Comparison of ENCODE assay signal across 12 cellular contexts in genomic region chr2:185979546-185980071, GRCh38.
DNase-seq lines count a peak whose midpoint lies in the region; ATAC-seq and TF ChIP-seq lines count a peak whose summit lies in the region.
"Had no signal": no experiment of that assay in that cellular context is flagged by ENCODE, and none has a peak within 500 bp of the region (broad histone marks: within the 10 kb centered on the region; RNA-seq: fewer than 3 reads in every experiment).

No MANE protein-coding gene starts in this region.

- H3K4me2 ChIP-seq in GM23338 (no peak overlapping the region), fibroblast of lung (ENCODE audit: extremely low read depth, insufficient read depth, low read length) (no peak overlapping the region)

- H4K20me1 ChIP-seq in GM23338 (replicated peaks; ENCODE audit: insufficient read depth), result no peaks in the 10 kb centered on the region
- H4K20me1 ChIP-seq in fibroblast of lung (ENCODE audit: control insufficient read depth, extremely low read depth, insufficient read depth, low read length), result no peaks in the 10 kb centered on the region

- H3K27me3 ChIP-seq in GM23338 (ENCODE audit: insufficient read depth), result no peaks in the 10 kb centered on the region
- H3K27me3 ChIP-seq in fibroblast of lung (ENCODE audit: control insufficient read depth, insufficient read depth, low read length), result no peaks in the 10 kb centered on the region
- H3K27me3 ChIP-seq: Peyer's patch had no signal

- ATAC-seq in GM23338, result peak; percentile 75
- no peak for ATAC-seq in T-cell (replicated peaks in 1 of 4)
- no peak for ATAC-seq in HG03457 (IDR thresholded peaks at IDR 0.05; ENCODE audit: unreplicated experiment)

- peak; percentile 52 to 77 for TF ChIP-seq CTCF in GM23338 (conservative IDR thresholded peaks at IDR 0.05; ENCODE audit: low read depth in 2 of 2)
- no peak for TF ChIP-seq CTCF in fibroblast of lung (conservative IDR thresholded peaks at IDR 0.05 in 1 of 2, IDR thresholded peaks at IDR 0.05 in 1 of 2; ENCODE audit: low read depth in 1 of 2, low read length in 2 of 2)

- H3K79me2 ChIP-seq in GM23338 (replicated peaks; ENCODE audit: insufficient read depth), result no peaks in the 10 kb centered on the region
- no peaks in the 10 kb centered on the region for H3K79me2 ChIP-seq in fibroblast of lung (ENCODE audit: control insufficient read depth, insufficient read depth, low read length)

- no peak overlapping the region for H3K4me3 Mint-ChIP-seq in GM23338
- H3K4me3 Mint-ChIP-seq in T-cell, result no peak overlapping the region
- H3K4me3 Mint-ChIP-seq: activated naive CD8-positive, alpha-beta T cell treated with anti-CD3 and anti-CD28 coated beads, Interleukin-2, amount 10 ng/mL, durations not matched to agents 7 days and 5 days had no signal

- CTCF ChIA-PET in T-cell (lab: Charles Lee), result no interaction called here

- H3K27ac Mint-ChIP-seq in GM23338 (peak overlapping the region; percentile 28; the same call in 1 of the 2 replicates), T-cell (no peak overlapping the region)
- H3K27ac Mint-ChIP-seq: activated naive CD8-positive, alpha-beta T cell treated with anti-CD3 and anti-CD28 coated beads, Interleukin-2, amount 10 ng/mL, durations not matched to agents 7 days and 5 days had no signal

- H3K4me1 ChIP-seq in GM23338 (ENCODE audit: insufficient read depth) (no peaks in the 10 kb centered on the region), fibroblast of lung (ENCODE audit: control insufficient read depth, extremely low read depth, insufficient read depth, low read length) (no peaks in the 10 kb centered on the region)
- H3K4me1 ChIP-seq: Peyer's patch had no signal

- H2AFZ ChIP-seq in GM23338 (no peak overlapping the region; the same call in 1 of the 2 replicates), fibroblast of lung (ENCODE audit: low read length) (no peak overlapping the region)

- DNase-seq in D341Med (ENCODE audit: low spot score), result peak; percentile 12
- DNase-seq in GM23338 (ENCODE audit: low spot score), result peak; percentile 34
- peak; percentile 35 for DNase-seq in OCI-M1 (lab: John Stamatoyannopoulos, UW)
- peak; percentile 12 to 68 for DNase-seq in fibroblast of lung (ENCODE audit: low read depth in 2 of 2)
- DNase-seq in DMS114 treated with DMSO at 0.1 percent for 48 hours (lab: John Stamatoyannopoulos, UW; ENCODE audit: unreplicated experiment), result no peak
- DNase-seq in T-cell, result no peak
- DNase-seq in superior temporal gyrus (ENCODE audit: extremely low spot score), result no peak
- DNase-seq: activated naive CD8-positive, alpha-beta T cell treated with anti-CD3 and anti-CD28 coated beads, Interleukin-2, amount 10 ng/mL, durations not matched to agents 7 days and 5 days; effector CD4-positive, alpha-beta T cell; MM.1S had no signal

- H3K9me3 ChIP-seq in fibroblast of lung (ENCODE audit: control insufficient read depth, insufficient read depth, low read depth, low read length), result no peaks in the 10 kb centered on the region
- H3K9me3 ChIP-seq: Peyer's patch had no signal

- no peaks in the 10 kb centered on the region for H3K27me3 Mint-ChIP-seq in GM23338 (ENCODE audit: insufficient read depth, low read depth, poor library complexity)
- no peaks in the 10 kb centered on the region for H3K27me3 Mint-ChIP-seq in T-cell
- H3K27me3 Mint-ChIP-seq: activated naive CD8-positive, alpha-beta T cell treated with anti-CD3 and anti-CD28 coated beads, Interleukin-2, amount 10 ng/mL, durations not matched to agents 7 days and 5 days had no signal

- H3K4me1 Mint-ChIP-seq in GM23338, result no peaks in the 10 kb centered on the region
- H3K4me1 Mint-ChIP-seq in T-cell, result no peaks in the 10 kb centered on the region
- H3K4me1 Mint-ChIP-seq: activated naive CD8-positive, alpha-beta T cell treated with anti-CD3 and anti-CD28 coated beads, Interleukin-2, amount 10 ng/mL, durations not matched to agents 7 days and 5 days had no signal

- no peak overlapping the region for H3K27ac ChIP-seq in GM23338 (ENCODE audit: low read depth)
- H3K27ac ChIP-seq in fibroblast of lung (ENCODE audit: insufficient read depth, low read length), result no peak overlapping the region
- H3K27ac ChIP-seq: Peyer's patch had no signal

- no peaks in the 10 kb centered on the region for H3F3A ChIP-seq in GM23338 (replicated peaks; ENCODE audit: low read depth)

- POLR2A ChIA-PET in T-cell (lab: Charles Lee), result no interaction called here

- no peaks in the 10 kb centered on the region for H3K9me2 ChIP-seq in GM23338 (ENCODE audit: insufficient read depth)

- no peaks in the 10 kb centered on the region for H3K9me3 Mint-ChIP-seq in GM23338
- peaks cover 0 to 4% (median 3%) of the 10 kb centered on the region in 3 donors for H3K9me3 Mint-ChIP-seq in T-cell

- H3K4me3 ChIP-seq in GM23338 (no peak overlapping the region), fibroblast of lung (replicated peaks in 1 of 4; ENCODE audit: control extremely low read depth in 1 of 4, insufficient read depth in 1 of 4, low read depth in 3 of 4, low read length in 4 of 4) (no peak overlapping the region)
- H3K4me3 ChIP-seq: Peyer's patch had no signal

- H3K36me3 ChIP-seq in GM23338 (ENCODE audit: insufficient read depth), result no peaks in the 10 kb centered on the region
- no peaks in the 10 kb centered on the region for H3K36me3 ChIP-seq in fibroblast of lung (ENCODE audit: control insufficient read depth, insufficient read depth, low read length)
- H3K36me3 ChIP-seq: Peyer's patch had no signal

- no peak overlapping the region for H3K9ac ChIP-seq in fibroblast of lung (ENCODE audit: insufficient read depth, low read length)

- H3K36me3 Mint-ChIP-seq in GM23338 (ENCODE audit: low read depth), result no peaks in the 10 kb centered on the region
- no peaks in the 10 kb centered on the region for H3K36me3 Mint-ChIP-seq in T-cell
- H3K36me3 Mint-ChIP-seq: activated naive CD8-positive, alpha-beta T cell treated with anti-CD3 and anti-CD28 coated beads, Interleukin-2, amount 10 ng/mL, durations not matched to agents 7 days and 5 days had no signal

TF ChIP-seq in GM23338, 12 proteins besides CTCF, POLR2A, EP300 and RAD21 (continues in another document):
- TF ChIP-seq ZNF331 (CRISPR knock-in tag; IDR thresholded peaks at IDR 0.05; ENCODE audit: low read depth), result no peak
- TF ChIP-seq ZNF114 (CRISPR knock-in tag; IDR thresholded peaks at IDR 0.05), result no peak
- no peak for TF ChIP-seq NANOG (IDR thresholded peaks at IDR 0.05; ENCODE audit: borderline replicate concordance)
- no peak for TF ChIP-seq JUNB (IDR thresholded peaks at IDR 0.05; ENCODE audit: unreplicated experiment)
- TF ChIP-seq, protein P1, sequence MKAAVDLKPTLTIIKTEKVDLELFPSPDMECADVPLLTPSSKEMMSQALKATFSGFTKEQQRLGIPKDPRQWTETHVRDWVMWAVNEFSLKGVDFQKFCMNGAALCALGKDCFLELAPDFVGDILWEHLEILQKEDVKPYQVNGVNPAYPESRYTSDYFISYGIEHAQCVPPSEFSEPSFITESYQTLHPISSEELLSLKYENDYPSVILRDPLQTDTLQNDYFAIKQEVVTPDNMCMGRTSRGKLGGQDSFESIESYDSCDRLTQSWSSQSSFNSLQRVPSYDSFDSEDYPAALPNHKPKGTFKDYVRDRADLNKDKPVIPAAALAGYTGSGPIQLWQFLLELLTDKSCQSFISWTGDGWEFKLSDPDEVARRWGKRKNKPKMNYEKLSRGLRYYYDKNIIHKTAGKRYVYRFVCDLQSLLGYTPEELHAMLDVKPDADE (IDR thresholded peaks at IDR 0.05), result no peak
- no peak for TF ChIP-seq EZH2phosphoT487 (IDR thresholded peaks at IDR 0.05; ENCODE audit: unreplicated experiment)
- no peak for TF ChIP-seq POLR2AphosphoS5 (IDR thresholded peaks at IDR 0.05; ENCODE audit: low read depth)

Comparison
In these comparisons a context has a peak if more than half of its experiments do, and no peak if none do; other contexts are left out.
1. DNase-seq: peak in D341Med (single experiment), GM23338 (single experiment), OCI-M1 (single experiment) and fibroblast of lung (2 of 2); none in DMS114 treated with DMSO at 0.1 percent for 48 hours (single experiment), T-cell (0 of 34) and superior temporal gyrus (single experiment).
2. CTCF ChIP-seq: peak in GM23338 (2 of 2); none in fibroblast of lung (0 of 2).